ENCODE assay signal across 1 cellular context in the genomic region with DNA sequence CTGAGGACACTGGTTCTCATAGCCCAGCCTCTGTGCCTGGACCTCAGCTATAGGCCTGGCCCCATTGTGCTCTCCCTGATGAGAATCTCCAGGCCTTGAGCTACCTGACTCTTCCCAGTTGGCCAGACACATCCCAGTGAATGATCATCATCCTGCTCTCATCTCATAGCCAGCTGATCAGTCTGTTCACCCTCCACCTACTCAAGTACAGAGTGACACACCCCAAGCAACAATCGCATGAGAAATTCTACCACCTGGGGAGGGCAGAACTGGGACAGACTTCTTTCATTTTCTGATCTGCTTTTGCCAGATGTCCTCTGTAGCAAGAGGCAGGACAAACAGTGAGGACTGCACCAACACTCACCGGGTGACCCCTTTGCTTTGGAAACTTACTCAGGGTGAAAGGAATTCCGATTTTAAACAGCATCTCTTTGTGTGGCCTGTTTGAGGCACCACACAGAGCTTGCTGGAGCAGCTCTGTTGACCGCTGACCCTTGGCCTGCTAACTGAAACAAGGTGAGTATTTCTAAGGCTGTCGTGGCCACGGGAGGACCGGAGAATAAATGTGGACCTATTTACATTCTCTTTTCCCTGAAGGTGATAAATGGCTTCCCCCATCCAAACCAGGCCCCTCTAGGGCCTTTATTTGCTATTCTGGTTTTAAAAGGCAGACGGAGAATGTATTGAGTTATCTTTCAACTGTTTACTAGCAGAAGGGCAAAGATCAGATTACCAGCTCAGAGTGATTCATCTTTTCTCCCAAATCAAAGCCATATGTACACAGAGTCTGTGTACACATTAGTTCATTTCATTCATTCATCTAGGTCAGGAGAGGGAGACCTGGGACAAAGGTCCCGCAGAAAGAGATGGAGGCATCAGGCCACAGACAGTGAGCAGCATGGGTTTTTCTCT.
TF ChIP-seq lines count a peak whose summit lies in the region.

No MANE protein-coding gene starts in this region.

TF ChIP-seq in HepG2, 621 proteins besides CTCF, POLR2A, EP300 and RAD21 (continued from another document and continues in another):
- TF ChIP-seq AHDC1 (CRISPR knock-in tag; IDR thresholded peaks at IDR 0.05; ENCODE audit: borderline replicate concordance) = peak; percentile 95
- TF ChIP-seq ZNF205 (CRISPR knock-in tag; IDR thresholded peaks at IDR 0.05) = peak; percentile 88
- no peak for TF ChIP-seq SP1 (IDR thresholded peaks at IDR 0.05)
- no peak for TF ChIP-seq SP1 (CRISPR knock-in tag; IDR thresholded peaks at IDR 0.05)
- no peak for TF ChIP-seq GPN1 (CRISPR knock-in tag; IDR thresholded peaks at IDR 0.05; ENCODE audit: borderline replicate concordance)
- TF ChIP-seq ZNF672 (CRISPR knock-in tag; IDR thresholded peaks at IDR 0.05) = peak; percentile 68; the same call in 1 of the 2 replicates
- TF ChIP-seq ZSCAN9 (CRISPR knock-in tag; IDR thresholded peaks at IDR 0.05; ENCODE audit: borderline replicate concordance) = peak; percentile 94
- 0 out of 2 replicates have a peak, but pooled peaks have one; percentile 17 for TF ChIP-seq ZNF547 (CRISPR knock-in tag; IDR thresholded peaks at IDR 0.05)
- TF ChIP-seq GZF1 (CRISPR knock-in tag; IDR thresholded peaks at IDR 0.05) = no peak
- TF ChIP-seq MTA1 (CRISPR knock-in tag; IDR thresholded peaks at IDR 0.05; ENCODE audit: borderline replicate concordance) = peak; percentile 59; the same call in 1 of the 2 replicates
- peak; percentile 96 for TF ChIP-seq TCF7 (IDR thresholded peaks at IDR 0.05; ENCODE audit: low read depth)
- peak; percentile 90 for TF ChIP-seq TEAD3 (CRISPR knock-in tag; optimal IDR thresholded peaks at IDR 0.05; ENCODE audit: borderline replicate concordance)
- TF ChIP-seq, protein P1, sequence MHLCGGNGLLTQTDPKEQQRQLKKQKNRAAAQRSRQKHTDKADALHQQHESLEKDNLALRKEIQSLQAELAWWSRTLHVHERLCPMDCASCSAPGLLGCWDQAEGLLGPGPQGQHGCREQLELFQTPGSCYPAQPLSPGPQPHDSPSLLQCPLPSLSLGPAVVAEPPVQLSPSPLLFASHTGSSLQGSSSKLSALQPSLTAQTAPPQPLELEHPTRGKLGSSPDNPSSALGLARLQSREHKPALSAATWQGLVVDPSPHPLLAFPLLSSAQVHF (CRISPR knock-in tag; IDR thresholded peaks at IDR 0.05) = peak; percentile 56; the same call in 1 of the 2 replicates
- no peak for TF ChIP-seq ZFAT (CRISPR knock-in tag; conservative IDR thresholded peaks at IDR 0.05)
- no peak for TF ChIP-seq SCMH1 (CRISPR knock-in tag; IDR thresholded peaks at IDR 0.05; ENCODE audit: borderline replicate concordance)
- TF ChIP-seq, protein P2, sequence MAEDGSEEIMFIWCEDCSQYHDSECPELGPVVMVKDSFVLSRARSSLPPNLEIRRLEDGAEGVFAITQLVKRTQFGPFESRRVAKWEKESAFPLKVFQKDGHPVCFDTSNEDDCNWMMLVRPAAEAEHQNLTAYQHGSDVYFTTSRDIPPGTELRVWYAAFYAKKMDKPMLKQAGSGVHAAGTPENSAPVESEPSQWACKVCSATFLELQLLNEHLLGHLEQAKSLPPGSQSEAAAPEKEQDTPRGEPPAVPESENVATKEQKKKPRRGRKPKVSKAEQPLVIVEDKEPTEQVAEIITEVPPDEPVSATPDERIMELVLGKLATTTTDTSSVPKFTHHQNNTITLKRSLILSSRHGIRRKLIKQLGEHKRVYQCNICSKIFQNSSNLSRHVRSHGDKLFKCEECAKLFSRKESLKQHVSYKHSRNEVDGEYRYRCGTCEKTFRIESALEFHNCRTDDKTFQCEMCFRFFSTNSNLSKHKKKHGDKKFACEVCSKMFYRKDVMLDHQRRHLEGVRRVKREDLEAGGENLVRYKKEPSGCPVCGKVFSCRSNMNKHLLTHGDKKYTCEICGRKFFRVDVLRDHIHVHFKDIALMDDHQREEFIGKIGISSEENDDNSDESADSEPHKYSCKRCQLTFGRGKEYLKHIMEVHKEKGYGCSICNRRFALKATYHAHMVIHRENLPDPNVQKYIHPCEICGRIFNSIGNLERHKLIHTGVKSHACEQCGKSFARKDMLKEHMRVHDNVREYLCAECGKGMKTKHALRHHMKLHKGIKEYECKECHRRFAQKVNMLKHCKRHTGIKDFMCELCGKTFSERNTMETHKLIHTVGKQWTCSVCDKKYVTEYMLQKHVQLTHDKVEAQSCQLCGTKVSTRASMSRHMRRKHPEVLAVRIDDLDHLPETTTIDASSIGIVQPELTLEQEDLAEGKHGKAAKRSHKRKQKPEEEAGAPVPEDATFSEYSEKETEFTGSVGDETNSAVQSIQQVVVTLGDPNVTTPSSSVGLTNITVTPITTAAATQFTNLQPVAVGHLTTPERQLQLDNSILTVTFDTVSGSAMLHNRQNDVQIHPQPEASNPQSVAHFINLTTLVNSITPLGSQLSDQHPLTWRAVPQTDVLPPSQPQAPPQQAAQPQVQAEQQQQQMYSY (CRISPR knock-in tag; IDR thresholded peaks at IDR 0.05) = peak; percentile 14; the same call in 1 of the 2 replicates
- peak; percentile 84 for TF ChIP-seq KDM6A (CRISPR knock-in tag; IDR thresholded peaks at IDR 0.05; ENCODE audit: low read depth)
- peak; percentile 66 for TF ChIP-seq XRCC5 (optimal IDR thresholded peaks at IDR 0.05; ENCODE audit: low read length)
- peak; percentile 96 for TF ChIP-seq CREM (IDR thresholded peaks at IDR 0.05)
- TF ChIP-seq CREM (CRISPR knock-in tag; IDR thresholded peaks at IDR 0.05) = no peak
- TF ChIP-seq, protein P3, sequence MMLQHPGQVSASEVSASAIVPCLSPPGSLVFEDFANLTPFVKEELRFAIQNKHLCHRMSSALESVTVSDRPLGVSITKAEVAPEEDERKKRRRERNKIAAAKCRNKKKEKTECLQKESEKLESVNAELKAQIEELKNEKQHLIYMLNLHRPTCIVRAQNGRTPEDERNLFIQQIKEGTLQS (CRISPR knock-in tag; IDR thresholded peaks at IDR 0.05) = peak; percentile 92
- TF ChIP-seq ZSCAN21 (CRISPR knock-in tag; IDR thresholded peaks at IDR 0.05; ENCODE audit: borderline replicate concordance) = 0 out of 2 replicates have a peak, but pooled peaks have one; percentile 60
- peak; percentile 83; the same call in 1 of the 2 replicates for TF ChIP-seq WIZ (CRISPR knock-in tag; IDR thresholded peaks at IDR 0.05)
- TF ChIP-seq ARID2 (CRISPR knock-in tag; IDR thresholded peaks at IDR 0.05; ENCODE audit: borderline replicate concordance) = peak; percentile 75; the same call in 1 of the 2 replicates
- TF ChIP-seq ZNF678 (CRISPR knock-in tag; IDR thresholded peaks at IDR 0.05) = peak; percentile 54; the same call in 1 of the 2 replicates
- peak; percentile 98 for TF ChIP-seq FOXP1 (IDR thresholded peaks at IDR 0.05)
- TF ChIP-seq FOXP1 (CRISPR knock-in tag; IDR thresholded peaks at IDR 0.05) = peak; percentile 96
- TF ChIP-seq AHR (CRISPR knock-in tag; IDR thresholded peaks at IDR 0.05) = peak; percentile 54; the same call in 1 of the 2 replicates
- TF ChIP-seq NKX3-1 (CRISPR knock-in tag; IDR thresholded peaks at IDR 0.05) = peak; percentile 79; the same call in 1 of the 2 replicates
- no peak for TF ChIP-seq FLYWCH1 (CRISPR knock-in tag; IDR thresholded peaks at IDR 0.05)
- peak; percentile 94 for TF ChIP-seq ZNF7 (CRISPR knock-in tag; IDR thresholded peaks at IDR 0.05)
- no peak for TF ChIP-seq ZNF891 (CRISPR knock-in tag; IDR thresholded peaks at IDR 0.05)
- TF ChIP-seq SKI (IDR thresholded peaks at IDR 0.05; ENCODE audit: partially characterized antibody) = peak; percentile 99
- TF ChIP-seq, protein P4, sequence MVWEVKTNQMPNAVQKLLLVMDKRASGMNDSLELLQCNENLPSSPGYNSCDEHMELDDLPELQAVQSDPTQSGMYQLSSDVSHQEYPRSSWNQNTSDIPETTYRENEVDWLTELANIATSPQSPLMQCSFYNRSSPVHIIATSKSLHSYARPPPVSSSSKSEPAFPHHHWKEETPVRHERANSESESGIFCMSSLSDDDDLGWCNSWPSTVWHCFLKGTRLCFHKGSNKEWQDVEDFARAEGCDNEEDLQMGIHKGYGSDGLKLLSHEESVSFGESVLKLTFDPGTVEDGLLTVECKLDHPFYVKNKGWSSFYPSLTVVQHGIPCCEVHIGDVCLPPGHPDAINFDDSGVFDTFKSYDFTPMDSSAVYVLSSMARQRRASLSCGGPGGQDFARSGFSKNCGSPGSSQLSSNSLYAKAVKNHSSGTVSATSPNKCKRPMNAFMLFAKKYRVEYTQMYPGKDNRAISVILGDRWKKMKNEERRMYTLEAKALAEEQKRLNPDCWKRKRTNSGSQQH (CRISPR knock-in tag; IDR thresholded peaks at IDR 0.05; ENCODE audit: low read depth) = no peak
- TF ChIP-seq, protein P5, sequence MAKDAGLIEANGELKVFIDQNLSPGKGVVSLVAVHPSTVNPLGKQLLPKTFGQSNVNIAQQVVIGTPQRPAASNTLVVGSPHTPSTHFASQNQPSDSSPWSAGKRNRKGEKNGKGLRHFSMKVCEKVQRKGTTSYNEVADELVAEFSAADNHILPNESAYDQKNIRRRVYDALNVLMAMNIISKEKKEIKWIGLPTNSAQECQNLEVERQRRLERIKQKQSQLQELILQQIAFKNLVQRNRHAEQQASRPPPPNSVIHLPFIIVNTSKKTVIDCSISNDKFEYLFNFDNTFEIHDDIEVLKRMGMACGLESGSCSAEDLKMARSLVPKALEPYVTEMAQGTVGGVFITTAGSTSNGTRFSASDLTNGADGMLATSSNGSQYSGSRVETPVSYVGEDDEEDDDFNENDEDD (CRISPR knock-in tag; IDR thresholded peaks at IDR 0.05; ENCODE audit: borderline replicate concordance) = 0 out of 2 replicates have a peak, but pooled peaks have one; percentile 24
- peak; percentile 53; the same call in 1 of the 2 replicates for TF ChIP-seq YEATS2 (CRISPR knock-in tag; IDR thresholded peaks at IDR 0.05; ENCODE audit: borderline replicate concordance)
- TF ChIP-seq ZMYM4 (CRISPR knock-in tag; IDR thresholded peaks at IDR 0.05) = peak; percentile 73
- TF ChIP-seq NR3C1 (CRISPR knock-in tag; IDR thresholded peaks at IDR 0.05) = no peak
- no peak for TF ChIP-seq ZNF713 (CRISPR knock-in tag; IDR thresholded peaks at IDR 0.05)
- TF ChIP-seq ZNF749 (CRISPR knock-in tag; IDR thresholded peaks at IDR 0.05; ENCODE audit: borderline replicate concordance) = peak; percentile 57; the same call in 1 of the 2 replicates
- TF ChIP-seq ZSCAN20 (CRISPR knock-in tag; IDR thresholded peaks at IDR 0.05; ENCODE audit: borderline replicate concordance) = no peak
- TF ChIP-seq ZNF550 (CRISPR knock-in tag; IDR thresholded peaks at IDR 0.05; ENCODE audit: borderline replicate concordance) = no peak
- TF ChIP-seq RBFOX2 (IDR thresholded peaks at IDR 0.05; ENCODE audit: low read depth, low read length) = 0 out of 2 replicates have a peak, but pooled peaks have one; percentile 4
- TF ChIP-seq RBAK (CRISPR knock-in tag; IDR thresholded peaks at IDR 0.05) = no peak
- peak; percentile 59 for TF ChIP-seq POLR2AphosphoS5 (IDR thresholded peaks at IDR 0.05; ENCODE audit: low read depth, low read length)
- no peak for TF ChIP-seq FIP1L1 (IDR thresholded peaks at IDR 0.05; ENCODE audit: borderline replicate concordance, insufficient read depth, low read depth, low read length)
- peak; percentile 94; the same call in 1 of the 2 replicates for TF ChIP-seq MEIS1 (CRISPR knock-in tag; IDR thresholded peaks at IDR 0.05; ENCODE audit: borderline replicate concordance)
- peak; percentile 33; the same call in 1 of the 2 replicates for TF ChIP-seq ZNF160 (CRISPR knock-in tag; IDR thresholded peaks at IDR 0.05)
- peak; percentile 60; the same call in 1 of the 2 replicates for TF ChIP-seq RFXANK (CRISPR knock-in tag; IDR thresholded peaks at IDR 0.05)
- peak; percentile 99 for TF ChIP-seq NFIC (IDR thresholded peaks at IDR 0.05; ENCODE audit: low read length)
- no peak for TF ChIP-seq ZNF784 (CRISPR knock-in tag; IDR thresholded peaks at IDR 0.05; ENCODE audit: borderline replicate concordance)
- TF ChIP-seq, protein P6, sequence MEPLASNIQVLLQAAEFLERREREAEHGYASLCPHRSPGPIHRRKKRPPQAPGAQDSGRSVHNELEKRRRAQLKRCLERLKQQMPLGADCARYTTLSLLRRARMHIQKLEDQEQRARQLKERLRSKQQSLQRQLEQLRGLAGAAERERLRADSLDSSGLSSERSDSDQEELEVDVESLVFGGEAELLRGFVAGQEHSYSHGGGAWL (CRISPR knock-in tag; IDR thresholded peaks at IDR 0.05) = no peak
